In genomic region chr15:85704720-85705119, GRCh38 we compare ENCODE assay signal across 9 cellular contexts.
DNase-seq lines count a peak whose midpoint lies in the region; ATAC-seq lines count a peak whose summit lies in the region.
"Had no signal": no experiment of that assay in that cellular context is flagged by ENCODE, and none has a peak within 500 bp of the region (broad histone marks: within the 10 kb centered on the region; RNA-seq: fewer than 3 reads in every experiment).

No MANE protein-coding gene starts in this region.

- H2AFZ ChIP-seq in mesenchymal stem cell (ENCODE audit: low read depth, low read length): no peak overlapping the region

- no peak for ATAC-seq in activated CD4-positive, alpha-beta T cell treated with anti-CD3 and anti-CD28 coated beads for 36 hours
- no peak for ATAC-seq in activated naive CD8-positive, alpha-beta T cell treated with anti-CD3 and anti-CD28 coated beads, Interleukin-2, amount 10 ng/mL, durations not matched to agents 7 days and 5 days (ENCODE audit: low read depth)

- H2BK15ac ChIP-seq in mesenchymal stem cell (ENCODE audit: low read depth, poor library complexity, severe bottlenecking): no peak overlapping the region

- peaks cover 86% of the 10 kb centered on the region for H3K4me1 Mint-ChIP-seq in activated CD4-positive, alpha-beta T cell treated with anti-CD3 and anti-CD28 coated beads for 36 hours
- H3K4me1 Mint-ChIP-seq in activated naive CD8-positive, alpha-beta T cell treated with anti-CD3 and anti-CD28 coated beads, Interleukin-2, amount 10 ng/mL, durations not matched to agents 7 days and 5 days: peaks cover 61% of the 10 kb centered on the region

- no peak overlapping the region for H3K4me2 ChIP-seq in mesenchymal stem cell (ENCODE audit: low read length, poor library complexity, severe bottlenecking)

- H2BK5ac ChIP-seq in mesenchymal stem cell (ENCODE audit: low read depth, low read length, poor library complexity, severe bottlenecking): no peak overlapping the region

- no peaks in the 10 kb centered on the region for H3K27me3 Mint-ChIP-seq in activated CD4-positive, alpha-beta T cell treated with anti-CD3 and anti-CD28 coated beads for 36 hours
- H3K27me3 Mint-ChIP-seq in activated naive CD8-positive, alpha-beta T cell treated with anti-CD3 and anti-CD28 coated beads, Interleukin-2, amount 10 ng/mL, durations not matched to agents 7 days and 5 days: no peaks in the 10 kb centered on the region

- H3K27ac Mint-ChIP-seq in activated CD4-positive, alpha-beta T cell treated with anti-CD3 and anti-CD28 coated beads for 36 hours: peak overlapping the region; percentile 94
- peak overlapping the region; percentile 80 for H3K27ac Mint-ChIP-seq in activated naive CD8-positive, alpha-beta T cell treated with anti-CD3 and anti-CD28 coated beads, Interleukin-2, amount 10 ng/mL, durations not matched to agents 7 days and 5 days

- H3K36me3 ChIP-seq in mesenchymal stem cell (ENCODE audit: control insufficient read depth in 1 of 2, insufficient read depth in 2 of 2, low read depth in 1 of 2, low read length in 2 of 2) (peaks cover 10 to 39% of the 10 kb centered on the region in 2 experiments), thymus (ENCODE audit: control insufficient read depth, insufficient read depth) (peaks cover 6% of the 10 kb centered on the region)

- H3K18ac ChIP-seq in mesenchymal stem cell (ENCODE audit: low read depth in 1 of 2, low read length in 2 of 2): no peak overlapping the region

- peaks cover 23% of the 10 kb centered on the region for H3K36me3 Mint-ChIP-seq in activated CD4-positive, alpha-beta T cell treated with anti-CD3 and anti-CD28 coated beads for 36 hours (ENCODE audit: low read depth)
- peaks cover 17% of the 10 kb centered on the region for H3K36me3 Mint-ChIP-seq in activated naive CD8-positive, alpha-beta T cell treated with anti-CD3 and anti-CD28 coated beads, Interleukin-2, amount 10 ng/mL, durations not matched to agents 7 days and 5 days

- H3K4me1 ChIP-seq in mesenchymal stem cell (ENCODE audit: control insufficient read depth, insufficient read depth, low read depth, low read length) (peaks cover 2% of the 10 kb centered on the region), thymus (ENCODE audit: control insufficient read depth, insufficient read depth, low read length) (peaks cover 20% of the 10 kb centered on the region)

- H3K4me3 ChIP-seq in mesenchymal stem cell (ENCODE audit: insufficient read depth in 1 of 2, low read depth in 1 of 2, low read length in 2 of 2): peak overlapping the region in 1 of 2 experiments; percentile 23
- no peak overlapping the region for H3K4me3 ChIP-seq in thymus (ENCODE audit: low read length)

- peak overlapping the region; percentile 89 for H3K9ac ChIP-seq in mesenchymal stem cell (ENCODE audit: low read length)

- DNase-seq in activated CD4-positive, alpha-beta T cell treated with anti-CD3 and anti-CD28 coated beads for 36 hours: no peak
- DNase-seq in activated CD4-positive, alpha-beta T cell treated with anti-CD3 and anti-CD28 coated beads, Interleukin-2, amount 50 U/mL, for 48 hours: no peak
- DNase-seq in activated naive CD8-positive, alpha-beta T cell treated with anti-CD3 and anti-CD28 coated beads, Interleukin-2, amount 10 ng/mL, durations not matched to agents 7 days and 5 days: no peak
- DNase-seq in mesenchymal stem cell: peak; percentile 86
- DNase-seq in NCI-H2029 (lab: John Stamatoyannopoulos, UW): no peak
- no peak for DNase-seq in MV-4-11 (lab: John Stamatoyannopoulos, UW)
- DNase-seq in substantia nigra (lab: John Stamatoyannopoulos, UW): no peak
- DNase-seq: MM.1S had no signal

- intact Hi-C loops in activated CD4-positive, alpha-beta T cell treated with anti-CD3 and anti-CD28 coated beads for 36 hours (cut with DNase I, micrococcal nuclease): loop anchor here in 1 of 2 experiments (2.0 to 5.0 kb wide), 4 partner anchors 122 to 372 kb away; no protein-coding TSS in a partner anchor

- CTCF ChIA-PET in activated CD4-positive, alpha-beta T cell treated with anti-CD3 and anti-CD28 coated beads for 36 hours (lab: Charles Lee): interaction anchor here (0.6 to 6.4 kb wide), 6 partner anchors 14 to 408 kb away, joined by 3 to 50 read pairs (median 4); no protein-coding TSS in a partner anchor

- H3K27ac ChIP-seq in mesenchymal stem cell (ENCODE audit: low read length, poor library complexity, severe bottlenecking) (no peak overlapping the region), thymus (ENCODE audit: low read depth) (peak overlapping the region; percentile 37), substantia nigra (ENCODE audit: low read depth, low read length, poor library complexity, severe bottlenecking) (no peak overlapping the region)

- H3K4me3 Mint-ChIP-seq in activated CD4-positive, alpha-beta T cell treated with anti-CD3 and anti-CD28 coated beads for 36 hours: peak overlapping the region; percentile 56
- H3K4me3 Mint-ChIP-seq in activated naive CD8-positive, alpha-beta T cell treated with anti-CD3 and anti-CD28 coated beads, Interleukin-2, amount 10 ng/mL, durations not matched to agents 7 days and 5 days: peak overlapping the region; percentile 64

- H3K27me3 ChIP-seq in mesenchymal stem cell (ENCODE audit: control insufficient read depth in 1 of 2, insufficient read depth in 1 of 2, low read length in 2 of 2): no peaks in the 10 kb centered on the region
- H3K27me3 ChIP-seq in thymus (ENCODE audit: control insufficient read depth, insufficient read depth): no peaks in the 10 kb centered on the region

- no peak overlapping the region for H4K91ac ChIP-seq in mesenchymal stem cell (ENCODE audit: low read length)

- H3K79me1 ChIP-seq in mesenchymal stem cell (replicated peaks; ENCODE audit: low read length, poor library complexity, severe bottlenecking): peaks cover 15% of the 10 kb centered on the region

- H3K9me3 ChIP-seq in mesenchymal stem cell (ENCODE audit: control insufficient read depth, low read length) (no peaks in the 10 kb centered on the region), thymus (ENCODE audit: control insufficient read depth) (no peaks in the 10 kb centered on the region)

- POLR2A ChIA-PET in activated CD4-positive, alpha-beta T cell treated with anti-CD3 and anti-CD28 coated beads for 36 hours (lab: Charles Lee): interaction anchor here (0.6 to 3.5 kb wide), 8 partner anchors 12 to 297 kb away, joined by 3 to 31 read pairs (median 4); no protein-coding TSS in a partner anchor
- POLR2A ChIA-PET in activated naive CD8-positive, alpha-beta T cell treated with anti-CD3 and anti-CD28 coated beads, Interleukin-2, amount 10 ng/mL, durations not matched to agents 7 days and 5 days (lab: Charles Lee): interaction anchor here (0.6 to 6.8 kb wide), 2 partner anchors 13 to 60 kb away, joined by 3 to 101 read pairs; no protein-coding TSS in a partner anchor

- no peak overlapping the region for H2BK120ac ChIP-seq in mesenchymal stem cell (ENCODE audit: low read depth, low read length)

- no peak overlapping the region for H2AK5ac ChIP-seq in mesenchymal stem cell (ENCODE audit: low read length, severe bottlenecking)

- 57% methylated on average over 1 of the region's 2 CpGs for WGBS in mesenchymal stem cell
- 94% methylated on average over 2 of the region's 2 CpGs for WGBS in thymus

- no peak overlapping the region for H4K8ac ChIP-seq in mesenchymal stem cell (ENCODE audit: low read length)

- H3K4ac ChIP-seq in mesenchymal stem cell (ENCODE audit: low read depth in 1 of 2, low read length in 2 of 2): no peak overlapping the region

- no peak overlapping the region for H3K23ac ChIP-seq in mesenchymal stem cell (ENCODE audit: low read length in 2 of 2)

- H2BK12ac ChIP-seq in mesenchymal stem cell (ENCODE audit: low read length in 2 of 2): no peak overlapping the region

- H3K14ac ChIP-seq in mesenchymal stem cell (ENCODE audit: low read length in 2 of 2): no peak overlapping the region

- H3K9me3 Mint-ChIP-seq in activated CD4-positive, alpha-beta T cell treated with anti-CD3 and anti-CD28 coated beads for 36 hours (ENCODE audit: low read depth): no peaks in the 10 kb centered on the region
- H3K9me3 Mint-ChIP-seq in activated naive CD8-positive, alpha-beta T cell treated with anti-CD3 and anti-CD28 coated beads, Interleukin-2, amount 10 ng/mL, durations not matched to agents 7 days and 5 days: no peaks in the 10 kb centered on the region
